ENCODE assay signal across 8 cellular contexts in the genomic region with DNA sequence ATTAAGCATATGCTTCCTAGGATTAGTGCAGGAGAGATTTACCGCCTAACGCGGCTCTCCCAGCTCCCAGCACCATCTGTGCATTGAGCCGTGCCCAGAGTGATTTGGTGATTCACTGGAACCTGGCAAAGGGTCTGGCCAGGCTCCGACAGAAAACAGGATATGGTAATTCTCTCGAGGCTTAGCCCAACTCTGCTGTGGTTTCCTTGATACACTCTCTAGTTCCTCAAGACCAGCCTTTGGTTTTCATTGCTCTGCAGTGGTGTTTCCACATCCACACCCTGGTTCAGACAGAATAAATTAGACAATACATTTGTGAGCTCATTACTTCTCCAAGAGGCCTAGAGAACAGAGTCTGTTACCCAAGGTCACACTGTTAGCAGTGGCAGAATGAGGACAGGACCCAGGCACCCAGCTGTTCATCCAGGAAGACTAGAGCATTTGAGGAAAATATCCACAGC. TPM values are rescaled to one million over a fixed set of nuclear protein-coding genes. Genes with fewer than 3 reads are reported as not detected.
A peak's percentile ranks its signal among the peaks of the same experiment; 100 is the strongest.
DNase-seq lines count a peak whose midpoint lies in the region; ATAC-seq and FAIRE-seq lines count a peak whose summit lies in the region.

No MANE protein-coding gene starts in this region.

- H3K4me3 ChIP-seq in BLaER1 treated with 17β-estradiol and CSF1 and Interleukin-3, amounts not matched to agents 10 nM and 100 nM = no peak overlapping the region
- H3K4me3 ChIP-seq in neuronal stem cell (ENCODE audit: low read length in 2 of 2) = no peak overlapping the region

- H3K9me3 ChIP-seq in BLaER1 treated with 17β-estradiol and CSF1 and Interleukin-3, amounts not matched to agents 10 nM and 100 nM (replicated peaks in 1 of 11) = peaks cover 7 to 19% (median 10%) of the 10 kb centered on the region in 11 experiments; a peak in 18 of 22 replicates
- peaks cover 0 to 2% of the 10 kb centered on the region in 2 donors for H3K9me3 ChIP-seq in neuronal stem cell (replicated peaks in 1 of 2; ENCODE audit: control insufficient read depth in 2 of 2, insufficient read depth in 1 of 2, low read depth in 1 of 2, low read length in 2 of 2)

- ATAC-seq in GM18861 (IDR thresholded peaks at IDR 0.05; ENCODE audit: unreplicated experiment) (peak; percentile 95), HG03159 (IDR thresholded peaks at IDR 0.05; ENCODE audit: unreplicated experiment) (peak; percentile 80)
- peak; percentile 85 to 88 for ATAC-seq in naive thymus-derived CD8-positive, alpha-beta T cell

- H4K91ac ChIP-seq in neuronal stem cell (ENCODE audit: low read depth, low read length, poor library complexity) = no peak overlapping the region

- H3K4me1 Mint-ChIP-seq in naive thymus-derived CD8-positive, alpha-beta T cell = peaks cover 12 to 26% (median 21%) of the 10 kb centered on the region in 4 donors

- peak overlapping the region; percentile 41 to 96 (median 89); a peak in 21 of 22 replicates for H3K27ac ChIP-seq in BLaER1 treated with 17β-estradiol and CSF1 and Interleukin-3, amounts not matched to agents 10 nM and 100 nM
- no peak overlapping the region for H3K27ac ChIP-seq in neuronal stem cell (replicated peaks; ENCODE audit: low read length)

- no peak overlapping the region for H2BK5ac ChIP-seq in neuronal stem cell (ENCODE audit: low read length)

- H3K4ac ChIP-seq in neuronal stem cell (ENCODE audit: low read length) = no peak overlapping the region

- H3K4me3 Mint-ChIP-seq in naive thymus-derived CD8-positive, alpha-beta T cell = peak overlapping the region in 9 of 10 donors; percentile 52 to 76 (median 72)

- FAIRE-seq in RCC 7860 (lab: Jason Lieb, UNC) = peak; percentile 95

- H3K27me3 ChIP-seq in BLaER1 treated with 17β-estradiol and CSF1 and Interleukin-3, amounts not matched to agents 10 nM and 100 nM = peaks cover 0 to 5% (median 0%) of the 10 kb centered on the region in 11 experiments; a peak in 3 of 22 replicates
- H3K27me3 ChIP-seq in neuronal stem cell (ENCODE audit: control insufficient read depth in 3 of 3, insufficient read depth in 3 of 3, low read depth in 1 of 3, low read length in 3 of 3) = peaks cover 0 to 3% (median 0%) of the 10 kb centered on the region in 3 experiments

- H3K4me2 ChIP-seq in BLaER1 treated with 17β-estradiol and CSF1 and Interleukin-3, amounts not matched to agents 10 nM and 100 nM = peak overlapping the region; percentile 59 to 88 (median 77)
- no peak overlapping the region for H3K4me2 ChIP-seq in neuronal stem cell (ENCODE audit: insufficient read depth, low read length, poor library complexity, severe bottlenecking)

- H3K23ac ChIP-seq in neuronal stem cell (ENCODE audit: low read depth, low read length, poor library complexity) = no peak overlapping the region

- H3K14ac ChIP-seq in neuronal stem cell (ENCODE audit: low read length) = no peak overlapping the region

- H3K27me3 Mint-ChIP-seq in naive thymus-derived CD8-positive, alpha-beta T cell = no peaks in the 10 kb centered on the region

- H3K27ac Mint-ChIP-seq in naive thymus-derived CD8-positive, alpha-beta T cell = peak overlapping the region in 9 of 10 donors; percentile 74 to 93 (median 84)

- H2BK12ac ChIP-seq in neuronal stem cell (ENCODE audit: low read length) = no peak overlapping the region

- WGBS in neuronal stem cell (ENCODE audit: extremely low coverage in 2 of 2, insufficient read length in 2 of 2, insufficient replicate concordance in 1 of 2), 2 donors = no CpG with 5 or more reads among the region's 6 CpGs

- H2AFZ ChIP-seq in neuronal stem cell (ENCODE audit: low read length) = no peak overlapping the region

- H3K9ac ChIP-seq in BLaER1 treated with 17β-estradiol and CSF1 and Interleukin-3, amounts not matched to agents 10 nM and 100 nM = peak overlapping the region in 9 of 11 experiments; percentile 34 to 77 (median 76); a peak in 16 of 22 replicates
- no peak overlapping the region for H3K9ac ChIP-seq in neuronal stem cell (ENCODE audit: low read depth, low read length, poor library complexity)

- DNase-seq in RCC 7860 (ENCODE audit: low spot score) = peak; percentile 65
- DNase-seq in central memory CD4-positive, alpha-beta T cell = peak; percentile 8
- DNase-seq in naive thymus-derived CD8-positive, alpha-beta T cell = peak in 4 of 10 donors; percentile 16 to 36 (median 26)
- DNase-seq in neuronal stem cell (ENCODE audit: low spot score) = no peak
- DNase-seq in NCI-H1105 treated with DMSO at 0.1 percent for 48 hours (lab: John Stamatoyannopoulos, UW) = no peak

- no peaks in the 10 kb centered on the region for H3K36me3 ChIP-seq in BLaER1 treated with 17β-estradiol and CSF1 and Interleukin-3, amounts not matched to agents 10 nM and 100 nM
- no peaks in the 10 kb centered on the region for H3K36me3 ChIP-seq in neuronal stem cell (replicated peaks in 1 of 2; ENCODE audit: control insufficient read depth in 2 of 2, insufficient read depth in 2 of 2, low read length in 2 of 2)

- no peak overlapping the region for H2AK5ac ChIP-seq in neuronal stem cell (ENCODE audit: low read depth, low read length)

- H3K36me3 Mint-ChIP-seq in naive thymus-derived CD8-positive, alpha-beta T cell = no peaks in the 10 kb centered on the region

- no peak overlapping the region for H2BK15ac ChIP-seq in neuronal stem cell (ENCODE audit: low read length)

- H4K8ac ChIP-seq in neuronal stem cell (ENCODE audit: low read depth, low read length) = no peak overlapping the region

- POLR2A ChIA-PET in naive thymus-derived CD8-positive, alpha-beta T cell (lab: Charles Lee) = interaction anchor here (0.8 to 1.3 kb wide), 2 partner anchors 14 to 23 kb away, joined by 3 to 12 read pairs; partner anchors contain the start of gene SMAD2

- H3K4me1 ChIP-seq in BLaER1 treated with 17β-estradiol and CSF1 and Interleukin-3, amounts not matched to agents 10 nM and 100 nM = peaks cover 27 to 56% (median 48%) of the 10 kb centered on the region in 10 experiments
- H3K4me1 ChIP-seq in neuronal stem cell (ENCODE audit: control insufficient read depth in 2 of 2, insufficient read depth in 1 of 2, low read depth in 1 of 2, low read length in 2 of 2) = peaks cover 0 to 4% of the 10 kb centered on the region in 2 donors

- H3K9me3 Mint-ChIP-seq in naive thymus-derived CD8-positive, alpha-beta T cell = no peaks in the 10 kb centered on the region

- no peaks in the 10 kb centered on the region for H3K79me1 ChIP-seq in neuronal stem cell (ENCODE audit: low read depth, low read length)

- no peaks in the 10 kb centered on the region for H4K20me1 ChIP-seq in BLaER1 treated with 17β-estradiol and CSF1 and Interleukin-3, amounts not matched to agents 10 nM and 100 nM

- no peak overlapping the region for H2BK120ac ChIP-seq in neuronal stem cell (ENCODE audit: low read depth, low read length)

- H3K18ac ChIP-seq in neuronal stem cell (ENCODE audit: low read length) = no peak overlapping the region

RNA-seq across cellular contexts. Expression of gene SMAD2, which starts 23.0 kb away (rescaled TPM):
- total RNA-seq in naive thymus-derived CD8-positive, alpha-beta T cell = 100 to 1,000 TPM; 137 to 151 TPM
- polyA plus RNA-seq in naive thymus-derived CD8-positive, alpha-beta T cell = 100 to 1,000 TPM in 1 of 3 donors, 10 to 100 TPM in 2; 78.2 to 116 (median 89.6) TPM
- polyA plus RNA-seq in neuronal stem cell (2013, experiment 1 of 2) = 72.0 TPM
- 69.8 TPM for polyA plus RNA-seq in neuronal stem cell (2013, experiment 2 of 2)

Comparison
In these comparisons a context has a peak if more than half of its experiments do, and no peak if none do; other contexts are left out.
1. DNase-seq: peak in RCC 7860 (single experiment) and central memory CD4-positive, alpha-beta T cell (single experiment); none in neuronal stem cell (single experiment) and NCI-H1105 treated with DMSO at 0.1 percent for 48 hours (single experiment).
2. Peak in every context shown above with its lines, with median percentiles within 50 percentile points of each other: ATAC-seq.